In genomic region chr2:47344890-47345583, GRCh38 we compare ENCODE assay signal across 7 cellular contexts. TPM values are rescaled to one million over a fixed set of nuclear protein-coding genes. Genes with fewer than 3 reads are reported as not detected.
A peak's percentile ranks its signal among the peaks of the same experiment; 100 is the strongest.
DNase-seq lines count a peak whose midpoint lies in the region; ATAC-seq and TF ChIP-seq lines count a peak whose summit lies in the region.

No MANE protein-coding gene starts in this region.

- no peaks in the 10 kb centered on the region for H3K9me3 ChIP-seq in HUES48 (ENCODE audit: control insufficient read depth, insufficient read depth, low read length)
- no peaks in the 10 kb centered on the region for H3K9me3 ChIP-seq in PC-3 (ENCODE audit: low read length)

- H3K27me3 ChIP-seq in HUES48 (ENCODE audit: control insufficient read depth, insufficient read depth, low read length) (no peaks in the 10 kb centered on the region), PC-3 (ENCODE audit: low read length) (no peaks in the 10 kb centered on the region)

- H3K4me2 ChIP-seq in PC-3 (ENCODE audit: low read length), result peak overlapping the region; percentile 84

- H3K9ac ChIP-seq in HUES48 (ENCODE audit: low read depth, low read length), result peak overlapping the region; percentile 92
- H3K9ac ChIP-seq in PC-3 (ENCODE audit: low read length), result peak overlapping the region; percentile 60

- POLR2A ChIA-PET in PC-3 (lab: Charles Lee; ENCODE audit: unreplicated experiment), result no interaction called here

- H3K27ac ChIP-seq in HUES48 (ENCODE audit: low read depth, low read length) (peak overlapping the region; percentile 100), PC-3 (ENCODE audit: low read length) (peak overlapping the region; percentile 70), urinary bladder (ENCODE audit: low read depth) (peak overlapping the region; percentile 60)

- peak overlapping the region; percentile 76 for H2AFZ ChIP-seq in PC-3 (ENCODE audit: low read length)

- no peaks in the 10 kb centered on the region for H3K79me2 ChIP-seq in PC-3 (ENCODE audit: low read length)

- CTCF ChIA-PET in PC-3 (lab: Charles Lee), result interaction anchor here (0.6 to 1.3 kb wide), 6 partner anchors 9 to 937 kb away, joined by 3 to 7 read pairs (median 4); partner anchors contain the start of gene MSH2

- 13% methylated on average over 13 of the region's 13 CpGs for WGBS in urinary bladder

- H3K4me1 ChIP-seq in HUES48 (ENCODE audit: control insufficient read depth, insufficient read depth, low read length), result peaks cover 34% of the 10 kb centered on the region
- peaks cover 34% of the 10 kb centered on the region for H3K4me1 ChIP-seq in PC-3 (ENCODE audit: insufficient read depth, low read length)
- no peaks in the 10 kb centered on the region for H3K4me1 ChIP-seq in urinary bladder (ENCODE audit: insufficient read depth)

- no peaks in the 10 kb centered on the region for H3K9me2 ChIP-seq in PC-3 (replicated peaks; ENCODE audit: low read length)

- peak; percentile 90 for DNase-seq in PC-3
- DNase-seq in epidermal melanocyte (ENCODE audit: insufficient read length, low spot score), result peak; percentile 64
- peak; percentile 97 for DNase-seq in medulla oblongata (ENCODE audit: extremely low spot score)

- ATAC-seq in PC-3 (peak; percentile 95), HG03097 (IDR thresholded peaks at IDR 0.05; ENCODE audit: low FRiP score, unreplicated experiment) (no peak), GM18502 (IDR thresholded peaks at IDR 0.05; ENCODE audit: poor library complexity, unreplicated experiment) (no peak)

- no peaks in the 10 kb centered on the region for H4K20me1 ChIP-seq in PC-3 (ENCODE audit: low read length)

- H3K4me3 ChIP-seq in HUES48 (ENCODE audit: low read depth, low read length) (peak overlapping the region; percentile 57), PC-3 (ENCODE audit: low read length) (peak overlapping the region; percentile 79), urinary bladder (ENCODE audit: low read depth, low read length) (peak overlapping the region; percentile 32)

- intact Hi-C loops in PC-3 (cut with micrococcal nuclease), result loop anchor here (1.0 kb wide), 1 partner anchor 9 kb away; no protein-coding TSS in a partner anchor

- peaks cover 3% of the 10 kb centered on the region for H3F3A ChIP-seq in PC-3 (ENCODE audit: low read length, unreplicated experiment)

- TF ChIP-seq CTCF in PC-3 (conservative IDR thresholded peaks at IDR 0.05; ENCODE audit: low read depth, low read length), result peak; percentile 17; the same call in 1 of the 2 replicates

- TSS peak; percentile 95 for BruUV-seq in PC-3 (replicated peaks; lab: Mats Ljungman, UMichigan)

- H3K36me3 ChIP-seq in HUES48 (ENCODE audit: control insufficient read depth, insufficient read depth, low read length) (peaks cover 7% of the 10 kb centered on the region; the same call in 1 of the 2 replicates), PC-3 (ENCODE audit: low read depth, low read length) (no peaks in the 10 kb centered on the region), urinary bladder (ENCODE audit: insufficient read depth) (no peaks in the 10 kb centered on the region)

RNA-seq across cellular contexts. Expression of gene EPCAM, which starts 24.1 kb away (rescaled TPM):
- total RNA-seq in PC-3 (2014; rRNA removed) (223 and 235 TPM in 2 replicates), urinary bladder (29.1 TPM)
- 9.4 TPM for polyA plus RNA-seq in urinary bladder

RNA-seq across cellular contexts. Expression of gene MSH2, which starts 57.9 kb away (rescaled TPM):
- total RNA-seq in PC-3 (2014; rRNA removed), result 69.2 and 70.7 TPM in 2 replicates
- 51.4 TPM for total RNA-seq in urinary bladder
- polyA plus RNA-seq in urinary bladder, result 9.5 TPM
